ENCODE assay signal across 8 cellular contexts in genomic region chr2:232761301-232761907, GRCh38. TPM values are rescaled to one million over a fixed set of nuclear protein-coding genes. Genes with fewer than 3 reads are reported as not detected.
DNase-seq lines count a peak whose midpoint lies in the region; ATAC-seq and TF ChIP-seq lines count a peak whose summit lies in the region.

No MANE protein-coding gene starts in this region.

- no peaks in the 10 kb centered on the region for H3K36me3 Mint-ChIP-seq in natural killer cell
- H3K36me3 Mint-ChIP-seq in natural killer cell treated with Interleukin-12 subunit alpha and Interleukin-12 subunit beta and Interleukin-15 and Interleukin-18, amount 100 ng/mL, for 72 hours, result peaks cover 6% of the 10 kb centered on the region
- H3K36me3 Mint-ChIP-seq in glutamatergic neuron (ENCODE audit: unreplicated experiment), result no peaks in the 10 kb centered on the region

- H3K27ac Mint-ChIP-seq in natural killer cell (no peak overlapping the region), glutamatergic neuron (ENCODE audit: unreplicated experiment) (no peak overlapping the region)
- H3K27ac Mint-ChIP-seq in natural killer cell treated with Interleukin-12 subunit alpha and Interleukin-12 subunit beta and Interleukin-15 and Interleukin-18, amount 100 ng/mL, for 72 hours, result no peak overlapping the region
- no peak overlapping the region for H3K27ac Mint-ChIP-seq in stimulated activated naive CD8-positive, alpha-beta T cell treated with anti-CD3 and anti-CD28 coated beads, Interleukin-15, amount 100 ng/mL, for 72 hours

- ATAC-seq in natural killer cell, result peak in 2 of 3 donors; percentile 57 to 64
- ATAC-seq in natural killer cell treated with Interleukin-12 subunit alpha and Interleukin-12 subunit beta and Interleukin-15 and Interleukin-18, amount 100 ng/mL, for 72 hours, result no peak
- ATAC-seq in stimulated activated naive CD8-positive, alpha-beta T cell treated with anti-CD3 and anti-CD28 coated beads, Interleukin-15, amount 100 ng/mL, for 72 hours, result peak; percentile 61
- ATAC-seq in HG03097 (IDR thresholded peaks at IDR 0.05; ENCODE audit: low FRiP score, unreplicated experiment), result no peak

- DNase-seq in natural killer cell (no peak), NCI-H2081 (lab: John Stamatoyannopoulos, UW) (peak; percentile 11 to 64), glutamatergic neuron (no peak), posterior vena cava (ENCODE audit: low spot score) (no peak)
- no peak for DNase-seq in natural killer cell treated with Interleukin-12 subunit alpha and Interleukin-12 subunit beta and Interleukin-15 and Interleukin-18, amount 100 ng/mL, for 72 hours (ENCODE audit: low spot score)
- peak; percentile 21 for DNase-seq in activated CD8-positive, alpha-beta memory T cell treated with anti-CD3 and anti-CD28 coated beads, Interleukin-2, amount 50 U/mL, for 4 hours
- peak; percentile 7 to 20 for DNase-seq in stimulated activated naive CD8-positive, alpha-beta T cell treated with anti-CD3 and anti-CD28 coated beads, Interleukin-15, amount 100 ng/mL, for 72 hours

- H3K4me1 Mint-ChIP-seq in natural killer cell (peaks cover 19% of the 10 kb centered on the region in 2 donors), glutamatergic neuron (ENCODE audit: low read depth, unreplicated experiment) (no peaks in the 10 kb centered on the region)
- H3K4me1 Mint-ChIP-seq in natural killer cell treated with Interleukin-12 subunit alpha and Interleukin-12 subunit beta and Interleukin-15 and Interleukin-18, amount 100 ng/mL, for 72 hours (ENCODE audit: low read depth in 2 of 2), result peaks cover 11 to 15% of the 10 kb centered on the region in 2 donors
- peaks cover 16% of the 10 kb centered on the region for H3K4me1 Mint-ChIP-seq in stimulated activated naive CD8-positive, alpha-beta T cell treated with anti-CD3 and anti-CD28 coated beads, Interleukin-15, amount 100 ng/mL, for 72 hours

- intact Hi-C loops in natural killer cell (cut with micrococcal nuclease) (no loop called here), posterior vena cava (cut with DNase I) (no loop called here)

- H3K4me3 Mint-ChIP-seq in natural killer cell (no peak overlapping the region), glutamatergic neuron (ENCODE audit: unreplicated experiment) (no peak overlapping the region)
- no peak overlapping the region for H3K4me3 Mint-ChIP-seq in natural killer cell treated with Interleukin-12 subunit alpha and Interleukin-12 subunit beta and Interleukin-15 and Interleukin-18, amount 100 ng/mL, for 72 hours
- no peak overlapping the region for H3K4me3 Mint-ChIP-seq in stimulated activated naive CD8-positive, alpha-beta T cell treated with anti-CD3 and anti-CD28 coated beads, Interleukin-15, amount 100 ng/mL, for 72 hours

- TF ChIP-seq CTCF in natural killer cell (IDR thresholded peaks at IDR 0.05) (peak; percentile 42), glutamatergic neuron (IDR thresholded peaks at IDR 0.05; ENCODE audit: partially characterized antibody, unreplicated experiment) (peak; percentile 45)

- no peaks in the 10 kb centered on the region for H3K27me3 Mint-ChIP-seq in natural killer cell (ENCODE audit: low read depth in 2 of 2)
- H3K27me3 Mint-ChIP-seq in natural killer cell treated with Interleukin-12 subunit alpha and Interleukin-12 subunit beta and Interleukin-15 and Interleukin-18, amount 100 ng/mL, for 72 hours, result no peaks in the 10 kb centered on the region
- H3K27me3 Mint-ChIP-seq in glutamatergic neuron (ENCODE audit: unreplicated experiment), result peaks cover 1% of the 10 kb centered on the region
- no peaks in the 10 kb centered on the region for H3K27me3 Mint-ChIP-seq in stimulated activated naive CD8-positive, alpha-beta T cell treated with anti-CD3 and anti-CD28 coated beads, Interleukin-15, amount 100 ng/mL, for 72 hours

- H3K9me3 Mint-ChIP-seq in natural killer cell (no peaks in the 10 kb centered on the region), glutamatergic neuron (ENCODE audit: unreplicated experiment) (no peaks in the 10 kb centered on the region)
- H3K9me3 Mint-ChIP-seq in natural killer cell treated with Interleukin-12 subunit alpha and Interleukin-12 subunit beta and Interleukin-15 and Interleukin-18, amount 100 ng/mL, for 72 hours, result no peaks in the 10 kb centered on the region
- H3K9me3 Mint-ChIP-seq in stimulated activated naive CD8-positive, alpha-beta T cell treated with anti-CD3 and anti-CD28 coated beads, Interleukin-15, amount 100 ng/mL, for 72 hours, result no peaks in the 10 kb centered on the region

RNA-seq across cellular contexts. Expression of gene KCNJ13, which starts 15.0 kb away (rescaled TPM):
- total RNA-seq in natural killer cell (not detected), glutamatergic neuron (ENCODE audit: unreplicated experiment) (not detected), posterior vena cava (not detected)
- total RNA-seq in natural killer cell treated with Interleukin-12 subunit alpha and Interleukin-12 subunit beta and Interleukin-15 and Interleukin-18, amount 100 ng/mL, for 72 hours, result not detected

Comparison
In these comparisons a context has a peak if more than half of its experiments do, and no peak if none do; other contexts are left out.
1. ATAC-seq: peak in natural killer cell (2 of 3) and stimulated activated naive CD8-positive, alpha-beta T cell treated with anti-CD3 and anti-CD28 coated beads, Interleukin-15, amount 100 ng/mL, for 72 hours (single experiment); none in natural killer cell treated with Interleukin-12 subunit alpha and Interleukin-12 subunit beta and Interleukin-15 and Interleukin-18, amount 100 ng/mL, for 72 hours (0 of 2) and HG03097 (single experiment).
2. DNase-seq: peak in NCI-H2081 (2 of 2), activated CD8-positive, alpha-beta memory T cell treated with anti-CD3 and anti-CD28 coated beads, Interleukin-2, amount 50 U/mL, for 4 hours (single experiment) and stimulated activated naive CD8-positive, alpha-beta T cell treated with anti-CD3 and anti-CD28 coated beads, Interleukin-15, amount 100 ng/mL, for 72 hours (2 of 2); none in natural killer cell (single experiment), natural killer cell treated with Interleukin-12 subunit alpha and Interleukin-12 subunit beta and Interleukin-15 and Interleukin-18, amount 100 ng/mL, for 72 hours (single experiment), glutamatergic neuron (single experiment) and posterior vena cava (single experiment).